1 cellular context compared by ENCODE assay signal in the genomic region with DNA sequence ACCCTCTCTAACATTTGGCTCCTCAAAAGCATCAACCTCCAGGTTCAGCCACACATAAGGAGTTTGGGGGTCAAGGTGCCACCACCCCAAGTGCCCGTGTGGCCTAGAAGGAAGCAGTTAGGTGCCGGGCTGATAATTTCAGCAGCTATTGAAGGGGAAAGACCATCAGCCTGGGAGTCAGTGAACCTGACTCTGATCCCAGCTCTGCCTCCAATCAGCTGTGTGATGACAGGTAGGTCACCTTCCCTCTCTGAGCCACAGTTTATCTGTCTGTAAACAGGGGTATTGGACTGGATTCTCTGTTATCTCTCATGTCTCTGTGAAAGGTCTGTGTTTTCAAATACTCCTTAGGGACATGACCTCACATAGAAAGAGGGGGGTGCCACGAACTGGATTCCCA.
TF ChIP-seq lines count a peak whose summit lies in the region.

No MANE protein-coding gene starts in this region.

TF ChIP-seq in HepG2, 621 proteins besides CTCF, POLR2A, EP300 and RAD21 (continued from another document):
- peak; percentile 55; the same call in 1 of the 2 replicates for TF ChIP-seq ZNF768 (CRISPR knock-in tag; IDR thresholded peaks at IDR 0.05)
- 0 out of 2 replicates have a peak, but pooled peaks have one; percentile 12 for TF ChIP-seq ZMYM3 (CRISPR knock-in tag; IDR thresholded peaks at IDR 0.05)
- TF ChIP-seq, protein P1, sequence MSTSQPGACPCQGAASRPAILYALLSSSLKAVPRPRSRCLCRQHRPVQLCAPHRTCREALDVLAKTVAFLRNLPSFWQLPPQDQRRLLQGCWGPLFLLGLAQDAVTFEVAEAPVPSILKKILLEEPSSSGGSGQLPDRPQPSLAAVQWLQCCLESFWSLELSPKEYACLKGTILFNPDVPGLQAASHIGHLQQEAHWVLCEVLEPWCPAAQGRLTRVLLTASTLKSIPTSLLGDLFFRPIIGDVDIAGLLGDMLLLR (CRISPR knock-in tag; IDR thresholded peaks at IDR 0.05): no peak
- no peak for TF ChIP-seq ATAD3A (CRISPR knock-in tag; IDR thresholded peaks at IDR 0.05)
TF ChIP-seq in HepG2: peak in this region for 2.
